1 cellular context compared by ENCODE assay signal in the genomic region with DNA sequence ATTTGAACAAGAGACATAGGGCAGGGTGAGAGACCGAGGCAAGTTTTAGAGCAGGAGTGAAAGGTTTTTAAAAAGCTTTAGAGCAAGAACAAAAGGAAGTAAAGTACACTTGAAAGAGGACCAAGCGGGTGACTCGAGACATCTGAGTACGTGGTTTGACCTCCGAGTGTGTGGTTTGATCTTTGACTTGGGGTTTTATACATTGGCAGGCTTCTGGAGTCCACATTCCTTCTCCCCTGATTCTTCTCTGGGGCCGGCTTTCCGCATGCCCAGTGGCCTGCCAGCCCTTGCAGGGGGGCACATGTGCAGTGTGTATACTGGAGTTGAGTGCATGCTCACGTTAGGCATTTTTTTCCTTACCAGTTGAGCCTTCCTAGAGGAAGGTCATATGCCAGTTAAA.
TF ChIP-seq lines count a peak whose summit lies in the region.

No MANE protein-coding gene starts in this region.

TF ChIP-seq in A549, 52 proteins besides CTCF, POLR2A, EP300 and RAD21 (continued from another document):
- TF ChIP-seq, protein P1, sequence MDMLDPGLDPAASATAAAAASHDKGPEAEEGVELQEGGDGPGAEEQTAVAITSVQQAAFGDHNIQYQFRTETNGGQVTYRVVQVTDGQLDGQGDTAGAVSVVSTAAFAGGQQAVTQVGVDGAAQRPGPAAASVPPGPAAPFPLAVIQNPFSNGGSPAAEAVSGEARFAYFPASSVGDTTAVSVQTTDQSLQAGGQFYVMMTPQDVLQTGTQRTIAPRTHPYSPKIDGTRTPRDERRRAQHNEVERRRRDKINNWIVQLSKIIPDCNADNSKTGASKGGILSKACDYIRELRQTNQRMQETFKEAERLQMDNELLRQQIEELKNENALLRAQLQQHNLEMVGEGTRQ (IDR thresholded peaks at IDR 0.05), result no peak
